14 cellular contexts compared by ENCODE assay signal in the genomic region with DNA sequence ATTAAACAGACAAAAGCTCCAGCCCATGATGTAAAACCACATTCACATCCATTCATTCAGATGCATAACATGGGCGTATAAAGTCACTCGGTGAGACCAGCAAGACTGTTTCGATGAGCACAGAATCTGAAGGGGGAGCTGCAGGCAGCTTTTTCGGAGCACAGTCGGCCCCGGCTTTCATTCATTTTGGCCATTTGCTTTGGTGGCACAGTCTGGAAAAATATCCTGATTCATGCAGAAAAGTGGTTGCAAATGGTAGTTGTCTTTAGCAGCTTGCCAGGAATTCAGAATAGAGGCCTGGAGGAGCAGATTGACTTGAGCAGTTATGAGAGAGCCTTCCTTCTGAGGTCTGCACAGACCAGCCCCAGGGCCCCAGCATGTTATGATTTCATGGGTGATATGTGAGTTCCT. TPM values are rescaled to one million over a fixed set of nuclear protein-coding genes. Genes with fewer than 3 reads are reported as not detected.
DNase-seq lines count a peak whose midpoint lies in the region; ATAC-seq and TF ChIP-seq lines count a peak whose summit lies in the region.
"Had no signal": no experiment of that assay in that cellular context is flagged by ENCODE, and none has a peak within 500 bp of the region (broad histone marks: within the 10 kb centered on the region; RNA-seq: fewer than 3 reads in every experiment).

No MANE protein-coding gene starts in this region.

- no peak overlapping the region for H3K27ac ChIP-seq in iPS-20b (ENCODE audit: low read length)
- no peak overlapping the region for H3K27ac ChIP-seq in heart right ventricle
- H3K27ac ChIP-seq: WERI-Rb-1 had no signal

- H3K4me1 ChIP-seq in iPS-20b (ENCODE audit: insufficient read depth, low read length) (peaks cover 6% of the 10 kb centered on the region; the same call in 1 of the 2 replicates), heart right ventricle (peaks cover 0 to 59% (median 7%) of the 10 kb centered on the region in 9 donors)

- no peak overlapping the region for H3K9ac ChIP-seq in iPS-20b (ENCODE audit: low read depth, low read length)

- ATAC-seq in HG03045 (IDR thresholded peaks at IDR 0.05; ENCODE audit: unreplicated experiment) (no peak), GM19328 (IDR thresholded peaks at IDR 0.05; ENCODE audit: unreplicated experiment) (no peak), heart right ventricle (no peak), GM21447 (IDR thresholded peaks at IDR 0.05; ENCODE audit: unreplicated experiment) (no peak)
- ATAC-seq: GM12878 had no signal

- in situ Hi-C loops in G401 (cut with HindIII; ENCODE audit: low sequenced_read_pairs) (no loop called here), astrocyte of the spinal cord (cut with HindIII; ENCODE audit: low sequenced_read_pairs) (no loop called here)

- H3K4me3 ChIP-seq in AG04449 (ENCODE audit: low read depth, low read length) (no peak overlapping the region), astrocyte of the spinal cord (ENCODE audit: low read depth, low read length) (no peak overlapping the region), iPS-20b (ENCODE audit: low read length) (peak overlapping the region; percentile 33; the same call in 1 of the 2 replicates), heart right ventricle (no peak overlapping the region)
- H3K4me3 ChIP-seq: GM12878 had no signal

- H3K27me3 ChIP-seq in iPS-20b (ENCODE audit: insufficient read depth, low read length) (no peaks in the 10 kb centered on the region), heart right ventricle (no peaks in the 10 kb centered on the region)

- TF ChIP-seq CTCF in AG04449 (IDR thresholded peaks at IDR 0.05; ENCODE audit: insufficient read depth, low read length, missing control alignments) (no peak), astrocyte of the spinal cord (IDR thresholded peaks at IDR 0.05; ENCODE audit: low read depth, low read length) (peak; percentile 20), heart right ventricle (IDR thresholded peaks at IDR 0.05) (no peak)

- H3K36me3 ChIP-seq in iPS-20b (ENCODE audit: insufficient read depth, low read depth, low read length), result no peaks in the 10 kb centered on the region
- peaks cover 7 to 98% (median 58%) of the 10 kb centered on the region in 9 donors for H3K36me3 ChIP-seq in heart right ventricle
- H3K36me3 ChIP-seq: WERI-Rb-1 had no signal

- POLR2A ChIA-PET in AG04449 (lab: Yijun Ruan, JAX), result interaction anchor here (1.2 kb wide), 1 partner anchor 10 kb away, joined by 4 read pairs; no protein-coding TSS in a partner anchor

- H3K9me3 ChIP-seq in iPS-20b (ENCODE audit: insufficient read depth, low read depth, low read length) (no peaks in the 10 kb centered on the region; the same call in 1 of the 2 replicates), heart right ventricle (no peaks in the 10 kb centered on the region)

- intact Hi-C loops in heart right ventricle (cut with DNase I), result loop anchor here in 1 of 10 donors (10.0 kb wide), 1 partner anchor 217 kb away; a partner anchor contains a TSS

- 79 to 82% methylated on average over 6 of the region's 6 CpGs for WGBS in heart right ventricle, 2 donors

- peak; percentile 63 for DNase-seq in AG04449 (ENCODE audit: low read depth, low spot score)
- peak; percentile 15 for DNase-seq in G401 (ENCODE audit: low spot score)
- DNase-seq in astrocyte of the spinal cord (ENCODE audit: low read depth, low spot score), result peak; percentile 76
- DNase-seq in heart right ventricle, result no peak
- DNase-seq: DND-41, kidney, NCI-H2171 treated with DMSO at 0.1 percent for 48 hours, WERI-Rb-1 had no signal

- CTCF ChIA-PET in AG04449 (lab: Yijun Ruan, JAX), result interaction anchor here (0.7 to 18.6 kb wide), 12 partner anchors 6 to 555 kb away, joined by 3 to 257 read pairs (median 3); a partner anchor contains a TSS

RNA-seq across cellular contexts. Expression of a gene that starts 11.2 kb away (rescaled TPM):
- 7.6 and 8.6 TPM in 2 replicates for total RNA-seq in G401 (2014; rRNA removed; shearing (Covaris generic))
- total RNA-seq in heart right ventricle, result 100 to 1,000 TPM in 1 of 10 donors, 10 to 100 TPM in 9; 12.0 to 121 (median 43.5) TPM
- 10 to 100 TPM; 35.0 to 42.9 TPM for polyA plus RNA-seq in heart right ventricle

RNA-seq across cellular contexts. Expression of a gene that starts 42.6 kb away (rescaled TPM):
- total RNA-seq in G401 (2014; rRNA removed; shearing (Covaris generic)), result not detected in 2 replicates
- total RNA-seq in heart right ventricle, result under 1 TPM in 2 of 10 donors, not detected in 8; 0.37 to 0.67 TPM
- polyA plus RNA-seq in heart right ventricle, result under 1 TPM; 0.06 to 0.22 TPM
- total RNA-seq: cerebellum had no signal

Comparison
In these comparisons a context has a peak if more than half of its experiments do, and no peak if none do; other contexts are left out.
1. DNase-seq: peak in AG04449 (single experiment), G401 (single experiment) and astrocyte of the spinal cord (single experiment); none in heart right ventricle (0 of 2).